Comparison of ENCODE assay signal across 1 cellular context in genomic region chr3:157452097-157452496, GRCh38.
TF ChIP-seq lines count a peak whose summit lies in the region.

No MANE protein-coding gene starts in this region.

TF ChIP-seq in endothelial cell of umbilical vein, 7 proteins besides CTCF, POLR2A, EP300 and RAD21 (continued from another document):
- no peak for TF ChIP-seq EZH2 (IDR thresholded peaks at IDR 0.05; ENCODE audit: borderline replicate concordance, low read depth, low read length, severe bottlenecking)
- TF ChIP-seq POLR2AphosphoS5 (IDR thresholded peaks at IDR 0.05; ENCODE audit: insufficient read depth, low read depth, low read length) = no peak
- no peak for TF ChIP-seq MAX (IDR thresholded peaks at IDR 0.05; ENCODE audit: insufficient read depth, insufficient read length)
- TF ChIP-seq FOS (IDR thresholded peaks at IDR 0.05; ENCODE audit: borderline replicate concordance, insufficient read depth, low read length) = no peak
